ENCODE assay signal across 2 cellular contexts in genomic region chr9:33548816-33549215, GRCh38. TPM values are rescaled to one million over a fixed set of nuclear protein-coding genes. Genes with fewer than 3 reads are reported as not detected.
"Had no signal": no experiment of that assay in that cellular context is flagged by ENCODE, and none has a peak within 500 bp of the region (broad histone marks: within the 10 kb centered on the region; RNA-seq: fewer than 3 reads in every experiment).

No MANE protein-coding gene starts in this region.

RNA-seq across cellular contexts. Expression of gene ANKRD18B, which starts 24.8 kb away (rescaled TPM):
- total RNA-seq: esophagus muscularis mucosa, fibroblast of villous mesenchyme had no signal
